Comparison of ENCODE assay signal across 28 cellular contexts in the genomic region with DNA sequence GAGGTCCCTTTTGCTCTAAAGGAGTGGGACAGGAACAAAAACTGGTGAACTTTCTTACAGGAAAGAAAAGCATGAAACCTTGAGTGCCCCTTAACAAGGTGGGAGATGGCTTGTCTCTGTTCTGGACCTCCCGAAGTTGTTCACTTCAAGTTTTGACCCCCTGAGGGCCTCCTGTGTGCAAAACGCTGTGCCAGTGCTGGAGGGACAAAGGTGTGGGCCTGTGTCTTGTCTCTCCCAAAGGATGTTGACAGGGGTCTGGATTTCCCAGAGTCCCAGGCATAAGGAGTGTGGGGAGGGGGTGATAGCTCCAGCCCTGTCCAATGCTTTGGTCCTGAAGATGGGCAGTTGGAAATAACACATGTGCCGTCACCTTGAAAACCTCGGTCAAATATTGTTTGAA. TPM values are rescaled to one million over a fixed set of nuclear protein-coding genes. Genes with fewer than 3 reads are reported as not detected.
"Had no signal": no experiment of that assay in that cellular context is flagged by ENCODE, and none has a peak within 500 bp of the region (broad histone marks: within the 10 kb centered on the region; RNA-seq: fewer than 3 reads in every experiment).

No MANE protein-coding gene starts in this region.

- H3K36me3 ChIP-seq: left ventricle myocardium inferior, pancreas, right atrium auricular region, right lobe of liver, tibial artery, upper lobe of right lung had no signal

- H3K27me3 ChIP-seq: testis had no signal

- DNase-seq: hippocampal formation; kidney; left ventricle myocardium inferior; mesendoderm; midbrain; mucosa of descending colon; naive thymus-derived CD4-positive, alpha-beta T cell; nucleus accumbens; pancreas; stimulated activated CD4-positive, alpha-beta T cell treated with anti-CD3 and anti-CD28 coated beads, Interleukin-1b, Interleukin-23, amount 100 ng/mL, for 48 hours; stimulated activated CD4-positive, alpha-beta T cell treated with anti-CD3 and anti-CD28 coated beads, Interleukin-2, amount 100 ng/mL, for 48 hours; stimulated activated CD4-positive, alpha-beta T cell treated with anti-CD3 and anti-CD28 coated beads, Interleukin-4, amount 100 ng/mL, for 4 hours; stimulated activated CD8-positive, alpha-beta memory T cell treated with anti-CD3 and anti-CD28 coated beads, Interleukin-4, amount 100 ng/mL, for 48 hours; stimulated activated naive CD4-positive, alpha-beta T cell treated with Interleukin-2 at 50 U/mL for 16 hours; stimulated activated naive CD8-positive, alpha-beta T cell treated with anti-CD3 and anti-CD28 coated beads, Interleukin-15, amount 100 ng/mL, for 72 hours; testis; trophoblast cell; upper lobe of right lung had no signal

- H3K4me2 ChIP-seq: smooth muscle cell had no signal

- H3K4me1 ChIP-seq: pancreas, right lobe of liver, testis, tibial artery, upper lobe of right lung had no signal

- H3K27ac ChIP-seq: left ventricle myocardium inferior, pancreas, right atrium auricular region, right lobe of liver, testis, tibial artery, upper lobe of right lung had no signal

- ATAC-seq: mucosa of descending colon; naive thymus-derived CD4-positive, alpha-beta T cell; natural killer cell treated with Interleukin-12 subunit alpha and Interleukin-12 subunit beta and Interleukin-15 and Interleukin-18, amount 100 ng/mL, for 72 hours; pancreas; right lobe of liver; stimulated activated memory B cell treated with anti-CD40 and anti-IgM and Interleukin-4, amounts not matched to agents 10 μg/mL and 1 μg/mL and 100 μg/mL, for 72 hours; stimulated activated naive CD8-positive, alpha-beta T cell treated with anti-CD3 and anti-CD28 coated beads, Interleukin-15, amount 100 ng/mL, for 72 hours; upper lobe of right lung had no signal

- H3K4me3 ChIP-seq: left ventricle myocardium inferior, lung, mucosa of descending colon, pancreas, right atrium auricular region, right lobe of liver, smooth muscle cell, testis, tibial artery, upper lobe of right lung had no signal

- H3K9me3 ChIP-seq: left ventricle myocardium inferior, mucosa of descending colon, pancreas, right atrium auricular region, right lobe of liver, testis, tibial artery, upper lobe of right lung had no signal

RNA-seq across cellular contexts. Expression of a gene that starts 6.5 kb away (rescaled TPM):
- total RNA-seq: myocyte; naive thymus-derived CD4-positive, alpha-beta T cell; natural killer cell treated with Interleukin-12 subunit alpha and Interleukin-12 subunit beta and Interleukin-15 and Interleukin-18, amount 100 ng/mL, for 72 hours; osteoblast; pulmonary artery endothelial cell; smooth muscle cell had no signal
- polyA plus RNA-seq: naive thymus-derived CD4-positive, alpha-beta T cell; smooth muscle cell had no signal
